In genomic region chr19:41753159-41753558, GRCh38 we compare ENCODE assay signal across 8 cellular contexts. TPM values are rescaled to one million over a fixed set of nuclear protein-coding genes. Genes with fewer than 3 reads are reported as not detected.
DNase-seq lines count a peak whose midpoint lies in the region; ATAC-seq and TF ChIP-seq lines count a peak whose summit lies in the region.

No MANE protein-coding gene starts in this region.

- no peak overlapping the region for H4K8ac ChIP-seq in H9 (replicated peaks; ENCODE audit: insufficient read length, low read depth, low read length)

- no peak overlapping the region for H3T11ph ChIP-seq in H9 (ENCODE audit: low read length)

- no peak overlapping the region for H2BK12ac ChIP-seq in H9 (ENCODE audit: insufficient read length, low read depth, low read length)

- CTCF ChIA-PET in RWPE1 (lab: Yijun Ruan, JAX) = interaction anchor here (0.5 to 2.8 kb wide), 24 partner anchors 9 to 1667 kb away, joined by 3 to 23 read pairs (median 4); no protein-coding TSS in a partner anchor

- H3K9ac ChIP-seq in H9 (ENCODE audit: extremely low read depth, insufficient read length, low read length) = no peak overlapping the region

- H2BK20ac ChIP-seq in H9 (ENCODE audit: low read depth, low read length, poor library complexity, severe bottlenecking) = no peak overlapping the region

- H3K27ac ChIP-seq in H9 (ENCODE audit: insufficient read length, low read depth, low read length) (no peak overlapping the region), RWPE1 (no peak overlapping the region)

- H3K36me3 Mint-ChIP-seq in H9 (ENCODE audit: insufficient read depth in 1 of 3, low read depth in 3 of 3) = peaks cover 0 to 25% (median 0%) of the 10 kb centered on the region in 3 experiments; a peak in 2 of 7 replicates

- H3K79me2 ChIP-seq in H9 (ENCODE audit: insufficient read depth, low read length) = no peaks in the 10 kb centered on the region

- peaks cover 7% of the 10 kb centered on the region for H3K27me3 Mint-ChIP-seq in H9 (ENCODE audit: low read depth)

- H3K14ac ChIP-seq in H9 (ENCODE audit: insufficient read depth, low read length) = no peak overlapping the region

- H2BK120ac ChIP-seq in H9 (ENCODE audit: low read depth, low read length, poor library complexity, severe bottlenecking) = no peak overlapping the region

- H3K79me1 ChIP-seq in H9 (ENCODE audit: insufficient read depth, low read depth, low read length, poor library complexity, severe bottlenecking) = no peaks in the 10 kb centered on the region

- H4K5ac ChIP-seq in H9 (ENCODE audit: insufficient read length, low read depth, low read length) = no peak overlapping the region

- no CpG with 5 or more reads among the region's 12 CpGs for WGBS in H9 (ENCODE audit: extremely low coverage, insufficient read length, low lambda C conversion rate)

- H3K4me3 Mint-ChIP-seq in H9 = no peak overlapping the region

- H2BK5ac ChIP-seq in H9 (ENCODE audit: insufficient read length, low read length) = no peak overlapping the region

- TF ChIP-seq CTCF in BE2C (IDR thresholded peaks at IDR 0.05; ENCODE audit: low read depth, low read length) = peak; percentile 85
- TF ChIP-seq CTCF in H9 (conservative IDR thresholded peaks at IDR 0.05) = peak; percentile 73
- TF ChIP-seq CTCF in RWPE1 (conservative IDR thresholded peaks at IDR 0.05; ENCODE audit: low read depth) = peak; percentile 38

- H4K91ac ChIP-seq in H9 (ENCODE audit: insufficient read length, low read depth, low read length) = no peak overlapping the region

- ATAC-seq in left cardiac atrium = peak in 1 of 2 donors; percentile 45
- no peak for ATAC-seq in GM21381 (IDR thresholded peaks at IDR 0.05; ENCODE audit: unreplicated experiment)
- no peak for ATAC-seq in HG03521 (IDR thresholded peaks at IDR 0.05; ENCODE audit: unreplicated experiment)

- no peak overlapping the region for H2BK15ac ChIP-seq in H9 (ENCODE audit: low read depth, low read length)

- no peak overlapping the region for H2AK5ac ChIP-seq in H9 (ENCODE audit: insufficient read length, low read length)

- no peak overlapping the region for H3K23ac ChIP-seq in H9 (ENCODE audit: insufficient read length, low read depth, low read length)

- intact Hi-C loops in left cardiac atrium (cut with DNase I) = no loop called here

- POLR2A ChIA-PET in RWPE1 (lab: Yijun Ruan, JAX; ENCODE audit: low non-redundant PET) = no interaction called here

- H3K4me2 ChIP-seq in H9 (ENCODE audit: insufficient read depth, insufficient read length, low read length) = no peak overlapping the region

- H3K4me1 Mint-ChIP-seq in H9 = no peaks in the 10 kb centered on the region

- no peak overlapping the region for H3K18ac ChIP-seq in H9 (ENCODE audit: insufficient read length, low read depth, low read length)

- H3K9me3 Mint-ChIP-seq in H9 = peaks cover 23 to 79% of the 10 kb centered on the region in 2 experiments

- DNase-seq in BE2C (peak; percentile 71), H9 (peak; percentile 65), RWPE1 (ENCODE audit: low spot score) (peak; percentile 51), activated gamma-delta T cell (lab: John Stamatoyannopoulos, UW) (peak; percentile 40), left cardiac atrium (peak; percentile 35)
- DNase-seq in stimulated activated CD4-positive, alpha-beta T cell treated with anti-CD3 and anti-CD28 coated beads, Interleukin-1b, Interleukin-23, amount 100 ng/mL, for 1 hour (ENCODE audit: low read depth in 2 of 2) = peak; percentile 49 to 71

- H3K9me3 ChIP-seq in BE2C = no peaks in the 10 kb centered on the region
- no peaks in the 10 kb centered on the region for H3K9me3 ChIP-seq in H9 (ENCODE audit: control insufficient read depth, low read depth, low read length)

- H3K4me3 ChIP-seq in BE2C (ENCODE audit: low read depth, low read length) = no peak overlapping the region

- H3K56ac ChIP-seq in H9 (ENCODE audit: insufficient read length, low read depth, low read length) = no peak overlapping the region

- no peaks in the 10 kb centered on the region for H3K4me1 ChIP-seq in BE2C
- H3K4me1 ChIP-seq in H9 (ENCODE audit: insufficient read depth, low read length) = no peaks in the 10 kb centered on the region

- no peaks in the 10 kb centered on the region for H4K20me1 ChIP-seq in H9 (ENCODE audit: control insufficient read depth, insufficient read depth, insufficient read length)

- H3K23me2 ChIP-seq in H9 (ENCODE audit: insufficient read length, low read depth, low read length, poor library complexity, severe bottlenecking) = no peaks in the 10 kb centered on the region

- H3K36me3 ChIP-seq in BE2C = no peaks in the 10 kb centered on the region

- no peak overlapping the region for H3K27ac Mint-ChIP-seq in H9

- H3K4ac ChIP-seq in H9 (ENCODE audit: low read depth, low read length) = no peak overlapping the region

- H2AFZ ChIP-seq in H9 (ENCODE audit: low read length) = no peak overlapping the region

- H3K27me3 ChIP-seq in BE2C = peaks cover 28% of the 10 kb centered on the region
- H3K27me3 ChIP-seq in H9 (ENCODE audit: insufficient read depth, low read length) = no peaks in the 10 kb centered on the region

RNA-seq across cellular contexts. Expression of gene CEACAM6, which starts 2.2 kb away (rescaled TPM):
- not detected for polyA plus RNA-seq in BE2C (2012; ENCODE audit: insufficient read depth, insufficient read length, low read depth)
- total RNA-seq in H9 (2021) = not detected in 2 replicates
- total RNA-seq in left cardiac atrium = under 1 TPM in 1 of 2 donors, not detected in 1; 0.08 TPM

RNA-seq across cellular contexts. Expression of gene CEACAM3, which starts 43.2 kb away (rescaled TPM):
- polyA plus RNA-seq in BE2C (2012; ENCODE audit: insufficient read depth, insufficient read length, low read depth) = not detected
- not detected in 2 replicates for total RNA-seq in H9 (2021)
- under 1 TPM; 0.29 to 0.60 TPM for total RNA-seq in left cardiac atrium

RNA-seq across cellular contexts. Expression of gene CEACAM5, which starts 44.7 kb away (rescaled TPM):
- not detected for polyA plus RNA-seq in BE2C (2012; ENCODE audit: insufficient read depth, insufficient read length, low read depth)
- not detected in 2 replicates for total RNA-seq in H9 (2021)
- total RNA-seq in left cardiac atrium = not detected
